Comparison of ENCODE assay signal across 18 cellular contexts in genomic region chr1:162983671-162984425, GRCh38.
"Had no signal": no experiment of that assay in that cellular context is flagged by ENCODE, and none has a peak within 500 bp of the region (broad histone marks: within the 10 kb centered on the region; RNA-seq: fewer than 3 reads in every experiment).

No MANE protein-coding gene starts in this region.

- H3K9me3 ChIP-seq: ascending aorta, esophagus muscularis mucosa, lower lobe of right lung, psoas muscle, sigmoid colon, thoracic aorta had no signal

- H3K27me3 ChIP-seq: ascending aorta, cardiac muscle cell, esophagus muscularis mucosa, sigmoid colon had no signal

- H3K36me3 ChIP-seq: ascending aorta, cardiac muscle cell, esophagus muscularis mucosa, lower lobe of right lung, sigmoid colon, thoracic aorta had no signal

- H3K4me3 ChIP-seq: ascending aorta, cardiac muscle cell, esophagus muscularis mucosa, lower lobe of right lung, psoas muscle, sigmoid colon, thoracic aorta had no signal

- H3K27ac ChIP-seq: ascending aorta, cardiac muscle cell, esophagus muscularis mucosa, lower lobe of right lung, psoas muscle, sigmoid colon, thoracic aorta had no signal

- H3K4me1 ChIP-seq: ascending aorta, esophagus muscularis mucosa, lower lobe of right lung, psoas muscle, sigmoid colon had no signal

- DNase-seq: activated CD4-positive, alpha-beta T cell treated with anti-CD3 and anti-CD28 coated beads, Interleukin-2, amount 10 ng/mL, durations not matched to agents 24 days and 14 days; activated CD4-positive, CD25-positive, alpha-beta regulatory T cell; activated CD8-positive, alpha-beta memory T cell treated with anti-CD3 and anti-CD28 coated beads for 24 hours; activated naive CD4-positive, alpha-beta T cell treated with Interleukin-2 at 50 U/mL for 16 hours; activated naive CD8-positive, alpha-beta T cell treated with anti-CD3 and anti-CD28 coated beads, Interleukin-2, amount 50 U/mL, for 24 hours; glutamatergic neuron; hypothalamus; kidney glomerular epithelial cell; lower lobe of right lung; nephron progenitor cell; occipital lobe; psoas muscle; sigmoid colon had no signal

- ATAC-seq: activated naive CD8-positive, alpha-beta T cell treated with anti-CD3 and anti-CD28 coated beads, Interleukin-2, amount 50 U/mL, for 24 hours; lower lobe of right lung; psoas muscle; stimulated activated effector memory CD8-positive, alpha-beta T cell treated with anti-CD3 and anti-CD28 coated beads, Interleukin-12 subunit alpha, Interleukin-12 subunit beta, amount 100 ng/mL, for 72 hours had no signal
